Comparison of ENCODE assay signal across 25 cellular contexts in genomic region chr2:56576001-56576400, GRCh38.
DNase-seq lines count a peak whose midpoint lies in the region; ATAC-seq and FAIRE-seq lines count a peak whose summit lies in the region.
"Had no signal": no experiment of that assay in that cellular context is flagged by ENCODE, and none has a peak within 500 bp of the region (broad histone marks: within the 10 kb centered on the region; RNA-seq: fewer than 3 reads in every experiment).

No MANE protein-coding gene starts in this region.

- H2AK5ac ChIP-seq in neuronal stem cell (ENCODE audit: low read depth, low read length): no peak overlapping the region

- ATAC-seq in left lobe of liver: peak; percentile 96
- ATAC-seq: A549 had no signal

- peak overlapping the region; percentile 41 for H2BK12ac ChIP-seq in neuronal stem cell (ENCODE audit: low read length)

- H3K79me1 ChIP-seq in neuronal stem cell (ENCODE audit: low read depth, low read length): no peaks in the 10 kb centered on the region

- no peak overlapping the region for H2BK5ac ChIP-seq in neuronal stem cell (ENCODE audit: low read length)

- H3K4me1 ChIP-seq in neuronal stem cell (ENCODE audit: control insufficient read depth in 2 of 2, insufficient read depth in 1 of 2, low read depth in 1 of 2, low read length in 2 of 2): no peaks in the 10 kb centered on the region
- H3K4me1 ChIP-seq: A549; BE2C; BLaER1 treated with 17β-estradiol and CSF1 and Interleukin-3, amounts not matched to agents 10 nM and 100 nM had no signal

- WGBS in neuronal stem cell (ENCODE audit: extremely low coverage in 2 of 2, insufficient read length in 2 of 2, insufficient replicate concordance in 1 of 2), 2 donors: no CpG with 5 or more reads among the region's 3 CpGs

- peak overlapping the region in 1 of 2 donors; percentile 48 for H3K4me3 ChIP-seq in neuronal stem cell (ENCODE audit: low read length in 2 of 2)
- H3K4me3 ChIP-seq: A549; BLaER1 treated with 17β-estradiol and CSF1 and Interleukin-3, amounts not matched to agents 10 nM and 100 nM; GM23248 had no signal

- no peak overlapping the region for H2BK15ac ChIP-seq in neuronal stem cell (ENCODE audit: low read length)

- no peak overlapping the region for H4K91ac ChIP-seq in neuronal stem cell (ENCODE audit: low read depth, low read length, poor library complexity)

- H3K27me3 ChIP-seq in neuronal stem cell (ENCODE audit: control insufficient read depth in 3 of 3, insufficient read depth in 3 of 3, low read depth in 1 of 3, low read length in 3 of 3): no peaks in the 10 kb centered on the region
- H3K27me3 ChIP-seq: BE2C; BLaER1 treated with 17β-estradiol and CSF1 and Interleukin-3, amounts not matched to agents 10 nM and 100 nM had no signal

- H2BK120ac ChIP-seq in neuronal stem cell (ENCODE audit: low read depth, low read length): no peak overlapping the region

- no peak overlapping the region for H4K8ac ChIP-seq in neuronal stem cell (ENCODE audit: low read depth, low read length)

- H3K18ac ChIP-seq in neuronal stem cell (ENCODE audit: low read length): no peak overlapping the region

- H3K27ac ChIP-seq in neuronal stem cell (replicated peaks; ENCODE audit: low read length): no peak overlapping the region
- H3K27ac ChIP-seq: A549; BLaER1 treated with 17β-estradiol and CSF1 and Interleukin-3, amounts not matched to agents 10 nM and 100 nM; GM23248 had no signal

- no peak overlapping the region for H3K9ac ChIP-seq in neuronal stem cell (ENCODE audit: low read depth, low read length, poor library complexity)
- H3K9ac ChIP-seq: BLaER1 treated with 17β-estradiol and CSF1 and Interleukin-3, amounts not matched to agents 10 nM and 100 nM; GM23248 had no signal

- H3K4ac ChIP-seq in neuronal stem cell (ENCODE audit: low read length): no peak overlapping the region

- no peak overlapping the region for H3K14ac ChIP-seq in neuronal stem cell (ENCODE audit: low read length)

- no peak overlapping the region for H2AFZ ChIP-seq in neuronal stem cell (ENCODE audit: low read length)
- H2AFZ ChIP-seq: GM23248 had no signal

- no peaks in the 10 kb centered on the region for H3K36me3 ChIP-seq in neuronal stem cell (replicated peaks in 1 of 2; ENCODE audit: control insufficient read depth in 2 of 2, insufficient read depth in 2 of 2, low read length in 2 of 2)
- H3K36me3 ChIP-seq: BE2C; BLaER1 treated with 17β-estradiol and CSF1 and Interleukin-3, amounts not matched to agents 10 nM and 100 nM had no signal

- FAIRE-seq in urothelium cell line (lab: Jason Lieb, UNC): no peak
- FAIRE-seq: A549, D721Med, GM12891, GM18507, H1 had no signal

- peak; percentile 21 for DNase-seq in LHCN-M2 (ENCODE audit: low read depth)
- peak; percentile 60 for DNase-seq in left lobe of liver (ENCODE audit: low spot score)
- DNase-seq in neuronal stem cell (ENCODE audit: low spot score): no peak
- DNase-seq in urothelium cell line (ENCODE audit: low spot score): no peak
- no peak for DNase-seq in NCI-H1048 (lab: John Stamatoyannopoulos, UW)
- DNase-seq in GM19238 (ENCODE audit: insufficient read length, low spot score): no peak
- DNase-seq: 8988T; ACHN; AML-193; BE2C; CD4-positive, alpha-beta T cell; CD8-positive, alpha-beta memory T cell; DMS 273 treated with DMSO at 0.1 percent for 48 hours; DMS53; DMS79 treated with DMSO at 0.1 percent for 48 hours; GF-D8; GM23248; H7; HCEC 1CT had no signal

- H3K4me2 ChIP-seq in neuronal stem cell (ENCODE audit: insufficient read depth, low read length, poor library complexity, severe bottlenecking): no peak overlapping the region
- H3K4me2 ChIP-seq: A549; BLaER1 treated with 17β-estradiol and CSF1 and Interleukin-3, amounts not matched to agents 10 nM and 100 nM had no signal

- no peak overlapping the region for H3K23ac ChIP-seq in neuronal stem cell (ENCODE audit: low read depth, low read length, poor library complexity)

- H3K9me3 ChIP-seq in neuronal stem cell (replicated peaks in 1 of 2; ENCODE audit: control insufficient read depth in 2 of 2, insufficient read depth in 1 of 2, low read depth in 1 of 2, low read length in 2 of 2): peaks cover 0 to 3% of the 10 kb centered on the region in 2 donors
- H3K9me3 ChIP-seq: A549, BE2C had no signal

Comparison
In these comparisons a context has a peak if more than half of its experiments do, and no peak if none do; other contexts are left out.
1. DNase-seq: peak in LHCN-M2 (single experiment) and left lobe of liver (single experiment); none in neuronal stem cell (single experiment), urothelium cell line (single experiment), NCI-H1048 (single experiment) and GM19238 (single experiment).